ENCODE assay signal across 8 cellular contexts in genomic region chr19:18117692-18118378, GRCh38. TPM values are rescaled to one million over a fixed set of nuclear protein-coding genes. Genes with fewer than 3 reads are reported as not detected.
DNase-seq lines count a peak whose midpoint lies in the region; ATAC-seq, FAIRE-seq and TF ChIP-seq lines count a peak whose summit lies in the region.

No MANE protein-coding gene starts in this region.

- peak; percentile 92 for DNase-seq in DND-41
- DNase-seq in H54 (ENCODE audit: insufficient read length, low spot score) = peak; percentile 95
- peak; percentile 71 for DNase-seq in M059J (ENCODE audit: low read depth)
- DNase-seq in SK-MEL-5 (ENCODE audit: low read depth, low spot score) = peak; percentile 59
- peak; percentile 94 for DNase-seq in activated naive CD4-positive, alpha-beta T cell treated with Interleukin-2 at 50 U/mL for 16 hours
- DNase-seq in germinal center (ENCODE audit: low spot score) = peak; percentile 99
- peak in 55 of 56 donors; percentile 36 to 93 (median 80) for DNase-seq in nucleus accumbens (lab: John Stamatoyannopoulos, UW)

- peak overlapping the region; percentile 66 for H3K27ac ChIP-seq in DND-41 (ENCODE audit: low read length)
- H3K27ac ChIP-seq in subcutaneous abdominal adipose tissue (ENCODE audit: low read depth, low read length) = no peak overlapping the region

- H3K36me3 ChIP-seq in DND-41 (ENCODE audit: insufficient read depth, low read length) = no peaks in the 10 kb centered on the region; the same call in 1 of the 2 replicates
- H3K36me3 ChIP-seq in subcutaneous abdominal adipose tissue (ENCODE audit: control insufficient read depth in 5 of 5, insufficient read depth in 5 of 5, low read length in 5 of 5) = peaks cover 0 to 20% (median 7%) of the 10 kb centered on the region in 5 donors

- peaks cover 3% of the 10 kb centered on the region; the same call in 1 of the 2 replicates for H4K20me1 ChIP-seq in DND-41 (ENCODE audit: insufficient read depth, low read length)

- in situ Hi-C loops in SK-MEL-5 (cut with HindIII; ENCODE audit: low pct_unique_long_range_greater_than_20kb, low sequenced_read_pairs) = no loop called here

- H3K9ac ChIP-seq in DND-41 (ENCODE audit: low read depth, low read length) = peak overlapping the region; percentile 92
- peak overlapping the region in 4 of 5 donors; percentile 62 to 75 (median 68) for H3K9ac ChIP-seq in subcutaneous abdominal adipose tissue (ENCODE audit: low read length in 5 of 5)

- peak overlapping the region; percentile 95 for H2AFZ ChIP-seq in DND-41 (ENCODE audit: low read depth, low read length)

- H3K79me2 ChIP-seq in DND-41 (ENCODE audit: insufficient read depth, low read length) = no peaks in the 10 kb centered on the region

- peak; percentile 79 for ATAC-seq in DND-41 (ENCODE audit: insufficient read depth, low read depth)

- peak overlapping the region; percentile 100 for H3K4me2 ChIP-seq in DND-41 (ENCODE audit: insufficient read depth, low read length)

- H3K4me1 ChIP-seq in DND-41 (ENCODE audit: insufficient read depth, low read length) (peaks cover 28% of the 10 kb centered on the region), subcutaneous abdominal adipose tissue (ENCODE audit: control insufficient read depth in 5 of 5, insufficient read depth in 5 of 5, low read length in 5 of 5) (peaks cover 1 to 34% (median 27%) of the 10 kb centered on the region in 5 donors)

- H3K27me3 ChIP-seq in DND-41 (ENCODE audit: insufficient read depth, low read length, poor library complexity) = no peaks in the 10 kb centered on the region
- H3K27me3 ChIP-seq in subcutaneous abdominal adipose tissue (ENCODE audit: control insufficient read depth in 5 of 5, insufficient read depth in 4 of 5, low read length in 5 of 5) = no peaks in the 10 kb centered on the region

- no peaks in the 10 kb centered on the region for H3K9me3 ChIP-seq in DND-41 (ENCODE audit: insufficient read depth, low read length, severe bottlenecking)
- H3K9me3 ChIP-seq in subcutaneous abdominal adipose tissue (ENCODE audit: control insufficient read depth in 5 of 5, low read length in 5 of 5) = peaks cover 0 to under 1% (median 0%) of the 10 kb centered on the region in 5 donors

- no peak for TF ChIP-seq POLR2A in H54 (IDR thresholded peaks at IDR 0.05; ENCODE audit: low read depth, low read length)

- no peak for FAIRE-seq in H54 (lab: Jason Lieb, UNC)

- no peak for TF ChIP-seq CTCF in DND-41 (IDR thresholded peaks at IDR 0.05; ENCODE audit: borderline replicate concordance, extremely low read depth, low read length, poor library complexity, severe bottlenecking)

- H3K4me3 ChIP-seq in DND-41 (ENCODE audit: low read depth in 1 of 2, low read length in 2 of 2) (peak overlapping the region; percentile 77 to 92), subcutaneous abdominal adipose tissue (ENCODE audit: low read depth in 1 of 5, low read length in 5 of 5) (peak overlapping the region; percentile 2 to 74 (median 66))

RNA-seq across cellular contexts. Expression of gene MAST3, which starts 20.3 kb away (rescaled TPM):
- total RNA-seq in M059J (2014; rRNA removed; shearing (Covaris generic)) = 2.3 and 4.6 TPM in 2 replicates
- 1.1 and 1.7 TPM in 2 replicates for total RNA-seq in SK-MEL-5 (2014; rRNA removed; shearing (Covaris generic))
- polyA plus RNA-seq in SK-MEL-5 (2015; cell fraction: cytosol; rRNA removed) = 5.5 and 5.6 TPM in 2 replicates
- polyA plus RNA-seq in SK-MEL-5 (2015; cell fraction: nucleus; rRNA removed) = 7.7 and 8.3 TPM in 2 replicates

RNA-seq across cellular contexts. Expression of gene IL12RB1, which starts 31.1 kb away (rescaled TPM):
- 2.3 and 3.8 TPM in 2 replicates for total RNA-seq in M059J (2014; rRNA removed; shearing (Covaris generic))
- 0.27 TPM in 1 of 2 replicates, not detected in the other for total RNA-seq in SK-MEL-5 (2014; rRNA removed; shearing (Covaris generic))
- 0.27 TPM in 1 of 2 replicates, not detected in the other for polyA plus RNA-seq in SK-MEL-5 (2015; cell fraction: cytosol; rRNA removed)
- polyA plus RNA-seq in SK-MEL-5 (2015; cell fraction: nucleus; rRNA removed) = 0.18 TPM in 1 of 2 replicates, not detected in the other

RNA-seq across cellular contexts. Expression of gene PIK3R2, which starts 35.1 kb away (rescaled TPM):
- total RNA-seq in M059J (2014; rRNA removed; shearing (Covaris generic)) = 21.4 and 21.7 TPM in 2 replicates
- total RNA-seq in SK-MEL-5 (2014; rRNA removed; shearing (Covaris generic)) = 7.2 and 8.9 TPM in 2 replicates
- 27.3 and 49.6 TPM in 2 replicates for polyA plus RNA-seq in SK-MEL-5 (2015; cell fraction: cytosol; rRNA removed)
- polyA plus RNA-seq in SK-MEL-5 (2015; cell fraction: nucleus; rRNA removed) = 6.2 and 20.5 TPM in 2 replicates

RNA-seq across cellular contexts. Expression of gene IFI30, which starts 55.8 kb away (rescaled TPM):
- 81.2 and 112 TPM in 2 replicates for total RNA-seq in M059J (2014; rRNA removed; shearing (Covaris generic))
- total RNA-seq in SK-MEL-5 (2014; rRNA removed; shearing (Covaris generic)) = 16.3 and 30.6 TPM in 2 replicates
- polyA plus RNA-seq in SK-MEL-5 (2015; cell fraction: cytosol; rRNA removed) = 44.2 and 56.7 TPM in 2 replicates
- 5.3 TPM in 2 replicates for polyA plus RNA-seq in SK-MEL-5 (2015; cell fraction: nucleus; rRNA removed)
